Comparison of ENCODE assay signal across 8 cellular contexts in the genomic region with DNA sequence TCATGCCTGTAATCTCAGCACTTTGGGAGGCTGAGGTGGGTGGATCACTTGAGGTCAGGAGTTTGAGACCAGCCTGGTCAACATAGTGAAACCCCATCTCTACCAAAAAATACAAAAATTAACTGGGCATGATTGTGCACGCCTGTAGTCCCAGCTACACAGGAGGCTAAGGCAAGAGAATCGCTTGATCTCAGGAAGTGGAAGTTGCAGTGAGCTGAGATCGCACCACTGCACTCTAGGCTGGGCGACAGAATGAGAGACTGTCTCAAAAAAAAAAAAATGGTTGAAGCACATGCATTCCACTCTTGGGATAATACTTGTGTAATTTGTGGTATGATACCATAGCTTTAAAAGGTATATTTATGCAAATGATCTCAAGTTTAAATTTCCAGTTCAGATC. TPM values are rescaled to one million over a fixed set of nuclear protein-coding genes. Genes with fewer than 3 reads are reported as not detected.
DNase-seq lines count a peak whose midpoint lies in the region; ATAC-seq and TF ChIP-seq lines count a peak whose summit lies in the region.
"Not testable (repeated sequence)": the region's sequence is repeated elsewhere in the genome, so short reads cannot be mapped to it uniquely, and the experiment has no call there.

No MANE protein-coding gene starts in this region.

- H3K9me3 ChIP-seq in DND-41 (ENCODE audit: insufficient read depth, low read length, severe bottlenecking); naive thymus-derived CD4-positive, alpha-beta T cell (ENCODE audit: control insufficient read depth in 2 of 3, low read length in 3 of 3): not testable (repeated sequence)

- not testable (repeated sequence) for TF ChIP-seq CTCF in DND-41 (IDR thresholded peaks at IDR 0.05; ENCODE audit: borderline replicate concordance, extremely low read depth, low read length, poor library complexity, severe bottlenecking); WTC11 (IDR thresholded peaks at IDR 0.05)

- H4K20me1 ChIP-seq in DND-41 (ENCODE audit: insufficient read depth, low read length), result peaks cover 88% of the 10 kb centered on the region

- H3K79me2 ChIP-seq in DND-41 (ENCODE audit: insufficient read depth, low read length), result peaks cover 100% of the 10 kb centered on the region

- H3K9me3 Mint-ChIP-seq in WTC11; activated T-helper 17 cell treated with anti-CD3 and anti-CD28 coated beads, Interleukin-2, amount 50 U/mL, for 72 hours; central memory CD8-positive, alpha-beta T cell; naive thymus-derived CD4-positive, alpha-beta T cell; stimulated activated naive CD8-positive, alpha-beta T cell treated with anti-CD3 and anti-CD28 coated beads, Interleukin-15, Interleukin-2, amounts not matched to agents 100 ng/mL and 50 ng/mL, for 24 hours: not testable (repeated sequence)

- not testable (repeated sequence) for H3K9ac ChIP-seq in DND-41 (ENCODE audit: low read depth, low read length)

- not testable (repeated sequence) for H3K27me3 ChIP-seq in DND-41 (ENCODE audit: insufficient read depth, low read length, poor library complexity); naive thymus-derived CD4-positive, alpha-beta T cell (ENCODE audit: control insufficient read depth in 2 of 2, insufficient read depth in 2 of 2, low read length in 2 of 2)

- H3K36me3 ChIP-seq in DND-41 (ENCODE audit: insufficient read depth, low read length), result peaks cover 31% of the 10 kb centered on the region
- H3K36me3 ChIP-seq in naive thymus-derived CD4-positive, alpha-beta T cell (ENCODE audit: control insufficient read depth in 2 of 3, insufficient read depth in 3 of 3, low read length in 3 of 3), result peaks cover 0 to 16% (median 4%) of the 10 kb centered on the region in 3 experiments

- H2AFZ ChIP-seq in DND-41 (ENCODE audit: low read depth, low read length), result not testable (repeated sequence)

- CTCF ChIA-PET in WTC11 (lab: Charles Lee), result interaction anchor here (0.6 kb wide), 1 partner anchor 50 kb away, joined by 5 read pairs; no protein-coding TSS in a partner anchor
- CTCF ChIA-PET in naive thymus-derived CD4-positive, alpha-beta T cell (lab: Charles Lee), result interaction anchor here (0.5 to 1.5 kb wide), 2 partner anchors 15 to 28 kb away, joined by 3 to 5 read pairs; no protein-coding TSS in a partner anchor

- not testable (repeated sequence) for H3K27me3 Mint-ChIP-seq in WTC11 (ENCODE audit: low read depth); activated T-helper 17 cell treated with anti-CD3 and anti-CD28 coated beads, Interleukin-2, amount 50 U/mL, for 72 hours; central memory CD8-positive, alpha-beta T cell; naive thymus-derived CD4-positive, alpha-beta T cell; stimulated activated naive CD8-positive, alpha-beta T cell treated with anti-CD3 and anti-CD28 coated beads, Interleukin-15, Interleukin-2, amounts not matched to agents 100 ng/mL and 50 ng/mL, for 24 hours

- intact Hi-C loops in naive thymus-derived CD4-positive, alpha-beta T cell (cut with micrococcal nuclease), result loop anchor here in 1 of 2 donors (1.0 to 2.0 kb wide), 3 partner anchors 9 to 13 kb away; a partner anchor contains a TSS

- not testable (repeated sequence) for H3K4me3 ChIP-seq in DND-41 (ENCODE audit: low read depth in 1 of 2, low read length in 2 of 2)
- H3K4me3 ChIP-seq in naive thymus-derived CD4-positive, alpha-beta T cell (ENCODE audit: low read length), result peak overlapping the region; percentile 25

- H3K4me2 ChIP-seq in DND-41 (ENCODE audit: insufficient read depth, low read length), result peak overlapping the region; percentile 8; the same call in 1 of the 2 replicates

- peak; percentile 93 for ATAC-seq in DND-41 (ENCODE audit: insufficient read depth, low read depth)
- peak; percentile 37 for ATAC-seq in HG02798 (IDR thresholded peaks at IDR 0.05; ENCODE audit: poor library complexity, unreplicated experiment)
- not testable (repeated sequence) for ATAC-seq in WTC11; activated T-helper 17 cell treated with anti-CD3 and anti-CD28 coated beads, Interleukin-2, amount 50 U/mL, for 72 hours (replicated peaks)
- ATAC-seq in central memory CD8-positive, alpha-beta T cell (replicated peaks; ENCODE audit: extremely low read depth, poor library complexity, severe bottlenecking), result peak; percentile 53
- ATAC-seq in naive thymus-derived CD4-positive, alpha-beta T cell, result peak; percentile 74

- peaks cover 61% of the 10 kb centered on the region for H3K4me1 Mint-ChIP-seq in WTC11
- H3K4me1 Mint-ChIP-seq in activated T-helper 17 cell treated with anti-CD3 and anti-CD28 coated beads, Interleukin-2, amount 50 U/mL, for 72 hours, result peaks cover 59% of the 10 kb centered on the region
- H3K4me1 Mint-ChIP-seq in central memory CD8-positive, alpha-beta T cell, result peaks cover 64% of the 10 kb centered on the region
- peaks cover 60 to 96% (median 85%) of the 10 kb centered on the region in 7 donors for H3K4me1 Mint-ChIP-seq in naive thymus-derived CD4-positive, alpha-beta T cell
- H3K4me1 Mint-ChIP-seq in stimulated activated naive CD8-positive, alpha-beta T cell treated with anti-CD3 and anti-CD28 coated beads, Interleukin-15, Interleukin-2, amounts not matched to agents 100 ng/mL and 50 ng/mL, for 24 hours (ENCODE audit: low read depth), result peaks cover 86% of the 10 kb centered on the region

- peaks cover 49% of the 10 kb centered on the region for H3K4me1 ChIP-seq in DND-41 (ENCODE audit: insufficient read depth, low read length)
- H3K4me1 ChIP-seq in naive thymus-derived CD4-positive, alpha-beta T cell (ENCODE audit: control insufficient read depth in 2 of 2, insufficient read depth in 2 of 2, low read length in 2 of 2), result peaks cover 47 to 70% of the 10 kb centered on the region in 2 donors

- POLR2A ChIA-PET in WTC11 (lab: Charles Lee), result interaction anchor here (0.6 to 1.2 kb wide), 2 partner anchors 15 to 111 kb away, joined by 4 to 6 read pairs; a partner anchor contains a TSS
- POLR2A ChIA-PET in naive thymus-derived CD4-positive, alpha-beta T cell (lab: Charles Lee), result interaction anchor here (0.6 to 1.2 kb wide), 5 partner anchors 12 to 125 kb away, joined by 3 to 5 read pairs (median 3); a partner anchor contains a TSS

- H3K27ac ChIP-seq in DND-41 (ENCODE audit: low read length); naive thymus-derived CD4-positive, alpha-beta T cell (ENCODE audit: low read depth, low read length): not testable (repeated sequence)

- H3K27ac Mint-ChIP-seq in WTC11, result peak overlapping the region; percentile 70
- not testable (repeated sequence) for H3K27ac Mint-ChIP-seq in activated T-helper 17 cell treated with anti-CD3 and anti-CD28 coated beads, Interleukin-2, amount 50 U/mL, for 72 hours; central memory CD8-positive, alpha-beta T cell (ENCODE audit: low read depth); stimulated activated naive CD8-positive, alpha-beta T cell treated with anti-CD3 and anti-CD28 coated beads, Interleukin-15, Interleukin-2, amounts not matched to agents 100 ng/mL and 50 ng/mL, for 24 hours
- H3K27ac Mint-ChIP-seq in naive thymus-derived CD4-positive, alpha-beta T cell, result peak overlapping the region in 8 of 9 donors; percentile 43 to 90 (median 74)

- not testable (repeated sequence) for H3K4me3 Mint-ChIP-seq in WTC11
- peak overlapping the region; percentile 60 for H3K4me3 Mint-ChIP-seq in activated T-helper 17 cell treated with anti-CD3 and anti-CD28 coated beads, Interleukin-2, amount 50 U/mL, for 72 hours
- peak overlapping the region; percentile 2 for H3K4me3 Mint-ChIP-seq in central memory CD8-positive, alpha-beta T cell
- peak overlapping the region; percentile 22 to 85 (median 60) for H3K4me3 Mint-ChIP-seq in naive thymus-derived CD4-positive, alpha-beta T cell
- H3K4me3 Mint-ChIP-seq in stimulated activated naive CD8-positive, alpha-beta T cell treated with anti-CD3 and anti-CD28 coated beads, Interleukin-15, Interleukin-2, amounts not matched to agents 100 ng/mL and 50 ng/mL, for 24 hours, result peak overlapping the region; percentile 40

- DNase-seq in DND-41 (peak; percentile 52), NCI-H526 treated with DMSO at 0.1 percent for 48 hours (lab: John Stamatoyannopoulos, UW) (peak; percentile 1)
- not testable (repeated sequence) for DNase-seq in WTC11 (ENCODE audit: low spot score); central memory CD8-positive, alpha-beta T cell (ENCODE audit: low spot score in 2 of 2)
- peak in 7 of 9 donors; percentile 21 to 52 (median 40) for DNase-seq in naive thymus-derived CD4-positive, alpha-beta T cell

- peaks cover 14% of the 10 kb centered on the region for H3K36me3 Mint-ChIP-seq in WTC11
- peaks cover 98% of the 10 kb centered on the region for H3K36me3 Mint-ChIP-seq in activated T-helper 17 cell treated with anti-CD3 and anti-CD28 coated beads, Interleukin-2, amount 50 U/mL, for 72 hours (ENCODE audit: low read depth)
- peaks cover 33% of the 10 kb centered on the region for H3K36me3 Mint-ChIP-seq in central memory CD8-positive, alpha-beta T cell (ENCODE audit: insufficient read depth)
- H3K36me3 Mint-ChIP-seq in naive thymus-derived CD4-positive, alpha-beta T cell, result peaks cover 4 to 31% (median 14%) of the 10 kb centered on the region in 5 donors
- peaks cover 63% of the 10 kb centered on the region for H3K36me3 Mint-ChIP-seq in stimulated activated naive CD8-positive, alpha-beta T cell treated with anti-CD3 and anti-CD28 coated beads, Interleukin-15, Interleukin-2, amounts not matched to agents 100 ng/mL and 50 ng/mL, for 24 hours (ENCODE audit: low read depth)

RNA-seq across cellular contexts. Expression of a gene that starts 14.1 kb away (rescaled TPM):
- 100 to 106 TPM (median 104 TPM) in 3 replicates for total RNA-seq in WTC11 (2021)
- total RNA-seq in activated T-helper 17 cell treated with anti-CD3 and anti-CD28 coated beads, Interleukin-2, amount 50 U/mL, for 72 hours, result 100 to 1,000 TPM in 1 of 2 donors, 10 to 100 TPM in 1; 83.6 to 123 TPM
- 100 to 1,000 TPM in 4 of 5 experiments, 10 to 100 TPM in 1; 99.2 to 149 (median 116) TPM for total RNA-seq in naive thymus-derived CD4-positive, alpha-beta T cell
- 100 to 1,000 TPM in 1 of 2 donors, 10 to 100 TPM in 1; 97.1 to 112 TPM for polyA plus RNA-seq in naive thymus-derived CD4-positive, alpha-beta T cell
